ENCODE assay signal across 8 cellular contexts in the genomic region with DNA sequence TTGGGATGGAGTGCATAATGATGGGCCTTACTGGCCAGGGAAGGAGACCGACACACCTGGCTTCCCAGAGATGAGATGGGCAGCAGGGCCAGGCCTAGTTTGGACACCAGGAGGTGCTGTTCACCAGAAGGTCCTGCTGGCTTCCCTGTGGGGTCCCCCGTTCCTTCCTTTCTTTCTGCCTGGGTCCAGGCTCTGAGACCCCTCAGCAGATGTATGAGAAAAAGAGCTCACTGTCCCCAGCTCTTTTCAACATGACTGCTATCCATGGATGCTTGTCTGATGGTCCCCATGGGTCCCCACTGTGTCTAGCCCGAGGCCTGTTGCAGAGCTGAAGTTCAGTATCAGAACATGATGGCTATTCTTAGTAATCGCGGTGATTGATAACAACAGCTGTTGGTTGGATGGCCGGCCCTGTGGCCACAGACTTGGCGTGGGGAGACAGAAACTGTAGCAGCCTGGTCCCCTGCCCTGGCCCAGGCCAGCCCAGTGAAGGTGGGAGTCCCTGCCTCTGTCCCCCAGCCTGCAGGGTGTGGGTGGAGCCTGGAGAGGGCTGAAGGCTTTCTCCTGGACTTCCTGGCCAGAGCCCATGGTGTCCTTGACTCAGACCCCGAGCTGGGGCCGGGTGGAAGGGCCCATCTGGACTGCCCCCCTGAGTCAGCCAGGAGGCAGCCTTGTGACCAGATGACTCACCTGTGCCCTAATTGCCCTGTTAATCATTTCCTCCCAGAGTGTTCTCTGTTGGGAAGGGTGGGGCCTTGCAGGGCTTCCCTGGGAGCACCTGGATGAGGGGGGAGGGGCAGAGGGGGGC. TPM values are rescaled to one million over a fixed set of nuclear protein-coding genes. Genes with fewer than 3 reads are reported as not detected.
DNase-seq lines count a peak whose midpoint lies in the region; ATAC-seq and TF ChIP-seq lines count a peak whose summit lies in the region.

No MANE protein-coding gene starts in this region.

- intact Hi-C loops in dorsolateral prefrontal cortex (cut with DNase I) = loop anchor here (2.0 to 10.0 kb wide), 6 partner anchors 42 to 565 kb away; a partner anchor contains a TSS
- intact Hi-C loops in testis (cut with DNase I; ENCODE audit: low total_unique reads) = loop anchor here (5.0 to 10.0 kb wide), 2 partner anchors 97 to 565 kb away; no protein-coding TSS in a partner anchor

- ATAC-seq in lung (ENCODE audit: insufficient read depth, low FRiP score) (peak; percentile 66), HG02840 (IDR thresholded peaks at IDR 0.05; ENCODE audit: low FRiP score, unreplicated experiment) (no peak)

- WGBS in lung, 2 donors = 30% methylated on average over 9 of the region's 9 CpGs
- 25 to 29% methylated on average over 9 of the region's 9 CpGs for WGBS in testis, 2 donors

- H3K36me3 ChIP-seq in HUES48 (ENCODE audit: control insufficient read depth, insufficient read depth, low read length) = no peaks in the 10 kb centered on the region
- no peaks in the 10 kb centered on the region for H3K36me3 ChIP-seq in lung (ENCODE audit: control insufficient read depth in 2 of 2, insufficient read depth in 2 of 2, low read length in 2 of 2)
- H3K36me3 ChIP-seq in testis (ENCODE audit: low read depth, missing control alignments) = no peaks in the 10 kb centered on the region

- no peak overlapping the region for H3K9ac ChIP-seq in HUES48 (ENCODE audit: low read depth, low read length)

- no peak for TF ChIP-seq POLR2A in testis (IDR thresholded peaks at IDR 0.05)

- H3K4me1 ChIP-seq in HUES48 (ENCODE audit: control insufficient read depth, insufficient read depth, low read length) (peaks cover 21% of the 10 kb centered on the region), lung (ENCODE audit: control insufficient read depth in 2 of 2, insufficient read depth in 2 of 2, low read length in 2 of 2) (peaks cover 11 to 29% of the 10 kb centered on the region in 2 donors), testis (peaks cover 41% of the 10 kb centered on the region)

- DNase-seq in NCI-H2107 treated with DMSO at 0.1 percent for 48 hours (lab: John Stamatoyannopoulos, UW; ENCODE audit: unreplicated experiment) (peak; percentile 9), NCI-H2107 (lab: John Stamatoyannopoulos, UW) (no peak), SW480 (ENCODE audit: low spot score) (peak; percentile 96), dorsolateral prefrontal cortex (peak in 6 of 10 donors; percentile 41 to 60 (median 58)), lung (ENCODE audit: low spot score) (peak; percentile 83), testis (peak; percentile 80)

- H3K27me3 ChIP-seq in HUES48 (ENCODE audit: control insufficient read depth, insufficient read depth, low read length) (peaks cover 4% of the 10 kb centered on the region; the same call in 1 of the 2 replicates), dorsolateral prefrontal cortex (peaks cover 0 to 11% (median 0%) of the 10 kb centered on the region in 45 donors), lung (ENCODE audit: control insufficient read depth, insufficient read depth) (no peaks in the 10 kb centered on the region), testis (no peaks in the 10 kb centered on the region)

- H3K4me3 ChIP-seq in HUES48 (ENCODE audit: low read depth, low read length) = no peak overlapping the region
- H3K4me3 ChIP-seq in dorsolateral prefrontal cortex = no peak overlapping the region
- H3K4me3 ChIP-seq in lung = no peak overlapping the region
- H3K4me3 ChIP-seq in testis = no peak overlapping the region

- TF ChIP-seq CTCF in dorsolateral prefrontal cortex (IDR thresholded peaks at IDR 0.05 in 54 of 56, conservative IDR thresholded peaks at IDR 0.05 in 2 of 56; ENCODE audit: low read depth in 1 of 56, partially characterized antibody in 56 of 56) (peak in 55 of 56 donors; percentile 54 to 91 (median 77)), lung (IDR thresholded peaks at IDR 0.05; ENCODE audit: control extremely low read depth, extremely low read depth) (peak; percentile 51), testis (IDR thresholded peaks at IDR 0.05) (peak; percentile 76 to 84 (median 82))

- H3K9me3 ChIP-seq in HUES48 (ENCODE audit: control insufficient read depth, insufficient read depth, low read length) (no peaks in the 10 kb centered on the region), lung (ENCODE audit: control insufficient read depth in 2 of 2, insufficient read depth in 1 of 2, low read length in 1 of 2) (no peaks in the 10 kb centered on the region), testis (no peaks in the 10 kb centered on the region)

- H3K27ac ChIP-seq in HUES48 (ENCODE audit: low read depth, low read length) (peak overlapping the region; percentile 85), dorsolateral prefrontal cortex (peak overlapping the region in 36 of 59 donors; percentile 1 to 73 (median 36)), lung (ENCODE audit: low read depth in 1 of 2, low read length in 1 of 2) (peak overlapping the region; percentile 76 to 94), testis (peak overlapping the region; percentile 80 to 87)

RNA-seq across cellular contexts. Expression of a gene that starts 9.9 kb away (rescaled TPM):
- total RNA-seq in dorsolateral prefrontal cortex (10 to 100 TPM in 82 of 120 experiments, 1 to 10 TPM in 38; 6.4 to 17.0 (median 10.8) TPM), lung (10 to 100 TPM in 1 of 2 donors, 1 to 10 TPM in 1; 7.4 to 23.2 TPM), testis (10 to 100 TPM; 13.1 to 14.8 TPM)
- polyA plus RNA-seq in lung (10 to 100 TPM; 14.6 to 25.6 TPM), testis (ENCODE audit: insufficient read depth, low read depth, low replicate concordance) (17.3 TPM)

RNA-seq across cellular contexts. Expression of a gene that starts 31.2 kb away (rescaled TPM):
- 10 to 100 TPM in 1 of 120 experiments, 1 to 10 TPM in 119; 1.3 to 10.9 (median 3.8) TPM for total RNA-seq in dorsolateral prefrontal cortex
- 10 to 100 TPM; 39.7 to 89.5 TPM for total RNA-seq in lung
- 10 to 100 TPM; 36.7 to 49.1 TPM for polyA plus RNA-seq in lung
- 100 to 1,000 TPM in 1 of 2 donors, 10 to 100 TPM in 1; 80.3 to 146 TPM for total RNA-seq in testis
- 58.2 TPM for polyA plus RNA-seq in testis (ENCODE audit: insufficient read depth, low read depth, low replicate concordance)
